ENCODE assay signal across 14 cellular contexts in genomic region chr19:3066482-3067049, GRCh38. TPM values are rescaled to one million over a fixed set of nuclear protein-coding genes. Genes with fewer than 3 reads are reported as not detected.
DNase-seq lines count a peak whose midpoint lies in the region; ATAC-seq and TF ChIP-seq lines count a peak whose summit lies in the region.
"Had no signal": no experiment of that assay in that cellular context is flagged by ENCODE, and none has a peak within 500 bp of the region (broad histone marks: within the 10 kb centered on the region; RNA-seq: fewer than 3 reads in every experiment).

No MANE protein-coding gene starts in this region.

- H3K9me3 ChIP-seq in SJSA1 (replicated peaks) (no peaks in the 10 kb centered on the region), mucosa of stomach (ENCODE audit: control insufficient read depth, low read length) (no peaks in the 10 kb centered on the region)

- peaks cover 31% of the 10 kb centered on the region for H3K4me1 Mint-ChIP-seq in activated naive CD8-positive, alpha-beta T cell treated with anti-CD3 and anti-CD28 coated beads, Interleukin-2, amount 50 U/mL, for 24 hours
- peaks cover 14% of the 10 kb centered on the region for H3K4me1 Mint-ChIP-seq in activated naive CD8-positive, alpha-beta T cell treated with anti-CD3 and anti-CD28 coated beads for 36 hours
- H3K4me1 Mint-ChIP-seq in type B pancreatic cell (ENCODE audit: unreplicated experiment) (peaks cover 22% of the 10 kb centered on the region), Calu3 (ENCODE audit: low read depth, unreplicated experiment) (no peaks in the 10 kb centered on the region)

- no peak for DNase-seq in activated naive CD8-positive, alpha-beta T cell treated with anti-CD3 and anti-CD28 coated beads, Interleukin-2, amount 50 U/mL, for 24 hours
- DNase-seq in activated naive CD8-positive, alpha-beta T cell treated with anti-CD3 and anti-CD28 coated beads for 36 hours = no peak
- DNase-seq in SJSA1 (ENCODE audit: low read depth in 1 of 2, low spot score in 2 of 2) (peak in 1 of 2 experiments; percentile 62), type B pancreatic cell (ENCODE audit: extremely low spot score, unreplicated experiment) (no peak), nucleus accumbens (lab: John Stamatoyannopoulos, UW) (no peak), Calu3 (no peak)
- no peak for DNase-seq in activated CD4-positive, alpha-beta T cell treated with anti-CD3 and anti-CD28 coated beads for 1 hour
- DNase-seq: CD4-positive, CD25-positive, alpha-beta regulatory T cell; DMS79 treated with DMSO at 0.1 percent for 48 hours; GF-D8; Karpas-422; NCI-H187 treated with DMSO at 0.1 percent for 48 hours; NCI-H2171 had no signal

- H3K27me3 ChIP-seq in SJSA1 (replicated peaks) (no peaks in the 10 kb centered on the region), mucosa of stomach (ENCODE audit: control insufficient read depth, insufficient read depth, low read length) (no peaks in the 10 kb centered on the region)

- ATAC-seq in activated naive CD8-positive, alpha-beta T cell treated with anti-CD3 and anti-CD28 coated beads, Interleukin-2, amount 50 U/mL, for 24 hours = no peak

- H3K4me1 ChIP-seq in SJSA1 (replicated peaks) (peaks cover 60% of the 10 kb centered on the region), mucosa of stomach (ENCODE audit: control insufficient read depth, insufficient read depth, low read length) (peaks cover 22% of the 10 kb centered on the region)

- peak overlapping the region; percentile 65 for H3K27ac Mint-ChIP-seq in activated naive CD8-positive, alpha-beta T cell treated with anti-CD3 and anti-CD28 coated beads, Interleukin-2, amount 50 U/mL, for 24 hours
- H3K27ac Mint-ChIP-seq in activated naive CD8-positive, alpha-beta T cell treated with anti-CD3 and anti-CD28 coated beads for 36 hours = no peak overlapping the region
- peak overlapping the region; percentile 64 for H3K27ac Mint-ChIP-seq in type B pancreatic cell
- no peak overlapping the region for H3K27ac Mint-ChIP-seq in Calu3 (ENCODE audit: unreplicated experiment)

- H3K27ac ChIP-seq in SJSA1 = peak overlapping the region; percentile 34

- CTCF ChIA-PET in Calu3 (lab: Charles Lee) = no interaction called here

- H3K27me3 Mint-ChIP-seq in activated naive CD8-positive, alpha-beta T cell treated with anti-CD3 and anti-CD28 coated beads, Interleukin-2, amount 50 U/mL, for 24 hours = no peaks in the 10 kb centered on the region
- no peaks in the 10 kb centered on the region for H3K27me3 Mint-ChIP-seq in activated naive CD8-positive, alpha-beta T cell treated with anti-CD3 and anti-CD28 coated beads for 36 hours
- H3K27me3 Mint-ChIP-seq in type B pancreatic cell (no peaks in the 10 kb centered on the region), Calu3 (ENCODE audit: unreplicated experiment) (no peaks in the 10 kb centered on the region)
- H3K27me3 Mint-ChIP-seq: CD4-positive, CD25-positive, alpha-beta regulatory T cell had no signal

- H3K4me3 ChIP-seq in SJSA1 (no peak overlapping the region), mucosa of stomach (ENCODE audit: low read length) (no peak overlapping the region)

- H3K36me3 ChIP-seq in SJSA1 (peaks cover under 1% of the 10 kb centered on the region; the same call in 1 of the 2 replicates), mucosa of stomach (ENCODE audit: control insufficient read depth, insufficient read depth, low read length) (no peaks in the 10 kb centered on the region)

- intact Hi-C loops in Calu3 (cut with micrococcal nuclease; ENCODE audit: unreplicated experiment) = no loop called here

- no TSS peak for BruUV-seq in Calu3 (replicated peaks; lab: Mats Ljungman, UMichigan)

- H3K9ac ChIP-seq in mucosa of stomach (ENCODE audit: low read length) = peak overlapping the region; percentile 55

- H3K4me3 Mint-ChIP-seq in activated naive CD8-positive, alpha-beta T cell treated with anti-CD3 and anti-CD28 coated beads, Interleukin-2, amount 50 U/mL, for 24 hours = no peak overlapping the region
- H3K4me3 Mint-ChIP-seq in activated naive CD8-positive, alpha-beta T cell treated with anti-CD3 and anti-CD28 coated beads for 36 hours = no peak overlapping the region
- H3K4me3 Mint-ChIP-seq in type B pancreatic cell (no peak overlapping the region), Calu3 (ENCODE audit: low read depth, unreplicated experiment) (no peak overlapping the region)
- H3K4me3 Mint-ChIP-seq: CD4-positive, CD25-positive, alpha-beta regulatory T cell had no signal

- H3K36me3 Mint-ChIP-seq in activated naive CD8-positive, alpha-beta T cell treated with anti-CD3 and anti-CD28 coated beads, Interleukin-2, amount 50 U/mL, for 24 hours (ENCODE audit: low read depth) = no peaks in the 10 kb centered on the region
- H3K36me3 Mint-ChIP-seq in activated naive CD8-positive, alpha-beta T cell treated with anti-CD3 and anti-CD28 coated beads for 36 hours = no peaks in the 10 kb centered on the region
- H3K36me3 Mint-ChIP-seq in type B pancreatic cell (no peaks in the 10 kb centered on the region), Calu3 (ENCODE audit: insufficient read depth, unreplicated experiment) (peaks cover 10% of the 10 kb centered on the region)
- H3K36me3 Mint-ChIP-seq: CD4-positive, CD25-positive, alpha-beta regulatory T cell had no signal

- TF ChIP-seq CTCF in type B pancreatic cell (conservative IDR thresholded peaks at IDR 0.05) = no peak
- TF ChIP-seq CTCF in Calu3 (IDR thresholded peaks at IDR 0.05; ENCODE audit: unreplicated experiment) = no peak

- no peaks in the 10 kb centered on the region for H3K9me3 Mint-ChIP-seq in activated naive CD8-positive, alpha-beta T cell treated with anti-CD3 and anti-CD28 coated beads, Interleukin-2, amount 50 U/mL, for 24 hours
- H3K9me3 Mint-ChIP-seq in activated naive CD8-positive, alpha-beta T cell treated with anti-CD3 and anti-CD28 coated beads for 36 hours = no peaks in the 10 kb centered on the region
- H3K9me3 Mint-ChIP-seq in type B pancreatic cell (no peaks in the 10 kb centered on the region), Calu3 (ENCODE audit: low read depth, unreplicated experiment) (no peaks in the 10 kb centered on the region)

RNA-seq across cellular contexts. Expression of gene TLE5, which starts 4.3 kb away (rescaled TPM):
- 100 to 1,000 TPM; 221 to 222 TPM for total RNA-seq in activated naive CD8-positive, alpha-beta T cell treated with anti-CD3 and anti-CD28 coated beads for 36 hours
- total RNA-seq in SJSA1 (2014; rRNA removed; shearing (Covaris generic)) = 530 and 694 TPM in 2 replicates
- total RNA-seq in type B pancreatic cell (ENCODE audit: low replicate concordance) (302 and 418 TPM in 2 replicates), Calu3 (2022) (170 and 179 TPM in 2 replicates)

RNA-seq across cellular contexts. Expression of gene GNA11, which starts 27.6 kb away (rescaled TPM):
- 1 to 10 TPM; 4.5 to 4.6 TPM for total RNA-seq in activated naive CD8-positive, alpha-beta T cell treated with anti-CD3 and anti-CD28 coated beads for 36 hours
- 100 and 135 TPM in 2 replicates for total RNA-seq in SJSA1 (2014; rRNA removed; shearing (Covaris generic))
- total RNA-seq in type B pancreatic cell (ENCODE audit: low replicate concordance) (46.9 and 62.0 TPM in 2 replicates), Calu3 (2022) (37.7 and 41.4 TPM in 2 replicates)

RNA-seq across cellular contexts. Expression of gene TLE2, which starts 37.5 kb away (rescaled TPM):
- total RNA-seq in activated naive CD8-positive, alpha-beta T cell treated with anti-CD3 and anti-CD28 coated beads for 36 hours = 1 to 10 TPM; 1.4 to 2.3 TPM
- total RNA-seq in SJSA1 (2014; rRNA removed; shearing (Covaris generic)) = 19.2 and 19.9 TPM in 2 replicates
- total RNA-seq in type B pancreatic cell (ENCODE audit: low replicate concordance) (37.7 and 52.8 TPM in 2 replicates), Calu3 (2022) (8.5 and 9.3 TPM in 2 replicates)

Comparison
In these comparisons a context has a peak if more than half of its experiments do, and no peak if none do; other contexts are left out.
1. H3K27ac Mint-ChIP-seq: peak in activated naive CD8-positive, alpha-beta T cell treated with anti-CD3 and anti-CD28 coated beads, Interleukin-2, amount 50 U/mL, for 24 hours (single experiment) and type B pancreatic cell (single experiment); none in activated naive CD8-positive, alpha-beta T cell treated with anti-CD3 and anti-CD28 coated beads for 36 hours (single experiment) and Calu3 (single experiment).